In the genomic region with DNA sequence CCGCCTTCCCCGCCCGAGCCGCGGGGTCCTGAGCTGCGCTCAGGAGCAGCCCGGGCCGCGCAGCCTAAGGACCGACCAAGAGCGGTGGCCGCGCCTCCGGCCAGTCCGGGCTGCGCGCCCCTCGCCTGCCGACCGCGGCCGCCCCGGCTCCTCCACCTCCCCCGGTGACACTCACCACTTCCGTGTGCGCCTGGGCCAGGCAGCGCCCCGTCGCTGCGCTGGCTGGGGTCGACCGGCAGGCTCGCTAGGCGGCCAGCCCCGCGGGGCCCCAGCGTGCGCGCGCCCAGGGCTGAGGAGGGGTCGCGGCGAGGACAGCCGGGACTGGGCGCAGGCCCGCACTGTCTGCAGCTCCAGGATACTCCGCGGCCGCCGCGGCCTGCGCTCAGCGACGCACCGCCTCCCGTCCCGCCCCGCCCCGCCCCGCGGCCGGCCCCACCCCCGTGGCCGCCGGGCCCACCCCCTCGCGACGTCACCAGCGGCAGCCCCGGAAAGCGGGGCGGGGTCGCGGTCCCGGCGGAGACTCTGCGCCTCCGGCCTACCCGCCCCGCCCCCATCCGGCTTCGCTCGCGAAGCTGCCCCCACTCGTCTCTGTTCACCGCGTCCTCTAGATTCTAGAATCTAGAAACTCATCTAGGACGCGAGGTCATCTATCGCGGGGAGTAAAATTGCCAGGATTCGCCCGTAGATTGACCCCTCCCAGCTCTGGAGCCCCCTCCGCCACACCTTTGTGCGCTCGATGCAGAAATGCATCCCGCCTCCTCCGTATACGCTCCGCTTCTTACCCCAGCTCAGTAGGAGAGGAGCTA, we compare ENCODE assay signal across 8 cellular contexts. TPM values are rescaled to one million over a fixed set of nuclear protein-coding genes. Genes with fewer than 3 reads are reported as not detected.
DNase-seq lines count a peak whose midpoint lies in the region; ATAC-seq and TF ChIP-seq lines count a peak whose summit lies in the region.

Gene JAK1 (minus strand): TSS at position 392 of the 806 bp plus-strand sequence. CDS start 80,285 bp downstream, outside the sequence.

- H3K36me3 Mint-ChIP-seq in mesothelial cell of epicardium, result no peaks in the 10 kb centered on the region

- peak; percentile 67 for ATAC-seq in GM19467 (IDR thresholded peaks at IDR 0.05; ENCODE audit: unreplicated experiment)

- H3K27me3 Mint-ChIP-seq in mesothelial cell of epicardium (ENCODE audit: low read depth), result no peaks in the 10 kb centered on the region

- peaks cover 38% of the 10 kb centered on the region for H3K4me1 Mint-ChIP-seq in mesothelial cell of epicardium

- peak within 1 kb of the TSS; percentile 89 for H3K4me3 Mint-ChIP-seq in mesothelial cell of epicardium

- in situ Hi-C loops in endometrial microvascular endothelial cells (cut with HindIII; ENCODE audit: inconsistent ontology term, low pct_unique_long_range_greater_than_20kb, low sequenced_read_pairs), result no loop called here

- peak within 1 kb of the TSS; percentile 98 for H3K27ac Mint-ChIP-seq in mesothelial cell of epicardium

- H3K9me3 Mint-ChIP-seq in mesothelial cell of epicardium, result no peaks in the 10 kb centered on the region

- DNase-seq in COLO829 (ENCODE audit: low spot score) (peak; percentile 83), HPDE6-E6E7 (ENCODE audit: extremely low spot score) (peak; percentile 89), NOMO-1 treated with DMSO at 0.1 percent for 48 hours (lab: John Stamatoyannopoulos, UW; ENCODE audit: unreplicated experiment) (peak; percentile 71), mesothelial cell of epicardium (ENCODE audit: low spot score in 2 of 2, unreplicated experiment in 2 of 2) (peak; percentile 88 to 89)
- DNase-seq in activated CD8-positive, alpha-beta memory T cell treated with anti-CD3 and anti-CD28 coated beads, Interleukin-2, amount 50 U/mL, for 1 hour (ENCODE audit: extremely low read depth), result peak; percentile 70
- peak; percentile 74 to 76 for DNase-seq in stimulated activated CD8-positive, alpha-beta memory T cell treated with anti-CD3 and anti-CD28 coated beads, Interleukin-15, amount 100 ng/mL, for 4 hours (ENCODE audit: low read depth in 2 of 2)

- TF ChIP-seq CTCF in mesothelial cell of epicardium (IDR thresholded peaks at IDR 0.05; ENCODE audit: unreplicated experiment), result no peak

RNA-seq across cellular contexts. Expression of gene JAK1, which starts in this region (rescaled TPM):
- 245 TPM for total RNA-seq in endometrial microvascular endothelial cells (ENCODE audit: inconsistent ontology term)
- 62.0 to 65.1 TPM (median 63.2 TPM) in 3 replicates for total RNA-seq in mesothelial cell of epicardium

Comparison
In these comparisons a context has a peak if more than half of its experiments do, and no peak if none do; other contexts are left out.
1. Peak in every context shown above with its lines: DNase-seq and ATAC-seq.